ENCODE assay signal across 14 cellular contexts in genomic region chr1:230851291-230851691, GRCh38. TPM values are rescaled to one million over a fixed set of nuclear protein-coding genes. Genes with fewer than 3 reads are reported as not detected.
DNase-seq lines count a peak whose midpoint lies in the region; ATAC-seq, FAIRE-seq and TF ChIP-seq lines count a peak whose summit lies in the region.
"Had no signal": no experiment of that assay in that cellular context is flagged by ENCODE, and none has a peak within 500 bp of the region (broad histone marks: within the 10 kb centered on the region; RNA-seq: fewer than 3 reads in every experiment).

No MANE protein-coding gene starts in this region.

- dilution Hi-C loops in mammary epithelial cell (cut with HindIII; ENCODE audit: low sequenced_read_pairs): no loop called here

- ATAC-seq in lung (ENCODE audit: insufficient read depth, low FRiP score) (peak; percentile 42), upper lobe of left lung (ENCODE audit: low FRiP score in 2 of 2) (peak in 1 of 2 donors; percentile 52), mucosa of descending colon (no peak), pancreas (no peak)
- ATAC-seq: Panc1 had no signal

- no peaks in the 10 kb centered on the region for H4K20me1 ChIP-seq in mammary epithelial cell (ENCODE audit: insufficient read depth, low read length)

- H3K36me3 ChIP-seq in breast epithelium (no peaks in the 10 kb centered on the region), mammary epithelial cell (ENCODE audit: insufficient read depth, low read length) (no peaks in the 10 kb centered on the region), lung (ENCODE audit: control insufficient read depth in 2 of 2, insufficient read depth in 2 of 2, low read length in 2 of 2) (peaks cover 11% of the 10 kb centered on the region in 2 donors), upper lobe of left lung (peaks cover 0 to 31% (median 6%) of the 10 kb centered on the region in 4 donors), mucosa of descending colon (ENCODE audit: low read depth) (no peaks in the 10 kb centered on the region), pancreas (peaks cover 0 to 13% (median 0%) of the 10 kb centered on the region in 3 donors)
- H3K36me3 ChIP-seq: ovary had no signal

- H3K4me3 ChIP-seq in breast epithelium: no peak overlapping the region
- no peak overlapping the region for H3K4me3 ChIP-seq in mammary epithelial cell (replicated peaks in 1 of 3; ENCODE audit: insufficient read depth in 1 of 3, low read depth in 2 of 3, low read length in 3 of 3)
- H3K4me3 ChIP-seq in lung: no peak overlapping the region
- no peak overlapping the region for H3K4me3 ChIP-seq in upper lobe of left lung
- H3K4me3 ChIP-seq in mucosa of descending colon: no peak overlapping the region
- H3K4me3 ChIP-seq in pancreas: no peak overlapping the region
- H3K4me3 ChIP-seq: ovary had no signal

- H2AFZ ChIP-seq in mammary epithelial cell (ENCODE audit: low read depth, low read length): no peak overlapping the region

- TF ChIP-seq POLR2A in breast epithelium (IDR thresholded peaks at IDR 0.05) (no peak), upper lobe of left lung (IDR thresholded peaks at IDR 0.05) (no peak)

- peaks cover 5 to 12% of the 10 kb centered on the region in 2 donors for H3K4me1 ChIP-seq in breast epithelium
- H3K4me1 ChIP-seq in mammary epithelial cell (ENCODE audit: insufficient read depth, low read length): peaks cover 14% of the 10 kb centered on the region
- peaks cover 29 to 35% of the 10 kb centered on the region in 2 donors for H3K4me1 ChIP-seq in lung (ENCODE audit: control insufficient read depth in 2 of 2, insufficient read depth in 2 of 2, low read length in 2 of 2)
- peaks cover 25 to 45% (median 40%) of the 10 kb centered on the region in 4 donors for H3K4me1 ChIP-seq in upper lobe of left lung
- H3K4me1 ChIP-seq in mucosa of descending colon (ENCODE audit: low read depth): no peaks in the 10 kb centered on the region
- H3K4me1 ChIP-seq in pancreas: peaks cover 10 to 13% (median 10%) of the 10 kb centered on the region in 3 donors

- no peaks in the 10 kb centered on the region for H3K79me2 ChIP-seq in mammary epithelial cell (ENCODE audit: insufficient read depth, low read length)

- H3K9ac ChIP-seq in mammary epithelial cell (ENCODE audit: insufficient read depth, low read length): no peak overlapping the region

- no peak overlapping the region for H3K4me2 ChIP-seq in mammary epithelial cell (ENCODE audit: insufficient read depth, low read depth, low read length)

- in situ Hi-C loops in mammary epithelial cell (cut with MboI; ENCODE audit: low sequenced_read_pairs in 2 of 2): no loop called here

- WGBS in mammary epithelial cell (ENCODE audit: low coverage, missing lambda C conversion rate): 83% methylated on average over 1 of the region's 5 CpGs
- 57 to 74% methylated on average over 5 of the region's 5 CpGs for WGBS in lung, 2 donors
- WGBS in upper lobe of left lung, 2 donors: 65 to 66% methylated on average over 5 of the region's 5 CpGs
- WGBS in pancreas, 2 donors: 79 to 81% methylated on average over 5 of the region's 5 CpGs

- CTCF ChIA-PET in mammary epithelial cell (lab: Charles Lee; ENCODE audit: low non-redundant PET): no interaction called here

- BruUV-seq in mammary epithelial cell (replicated peaks; lab: Mats Ljungman, UMichigan): no TSS peak

- no peaks in the 10 kb centered on the region for H3K27me3 ChIP-seq in breast epithelium
- H3K27me3 ChIP-seq in mammary epithelial cell (ENCODE audit: insufficient read depth, low read length): no peaks in the 10 kb centered on the region
- H3K27me3 ChIP-seq in lung (ENCODE audit: control insufficient read depth, insufficient read depth): no peaks in the 10 kb centered on the region
- no peaks in the 10 kb centered on the region for H3K27me3 ChIP-seq in upper lobe of left lung
- H3K27me3 ChIP-seq in pancreas: no peaks in the 10 kb centered on the region
- H3K27me3 ChIP-seq: ovary had no signal

- no peaks in the 10 kb centered on the region for H3K9me3 ChIP-seq in breast epithelium
- H3K9me3 ChIP-seq in mammary epithelial cell (replicated peaks; ENCODE audit: insufficient read depth, low read length): no peaks in the 10 kb centered on the region
- peaks cover 0 to 10% of the 10 kb centered on the region in 2 donors for H3K9me3 ChIP-seq in lung (ENCODE audit: control insufficient read depth in 2 of 2, insufficient read depth in 1 of 2, low read length in 1 of 2)
- H3K9me3 ChIP-seq in upper lobe of left lung: peaks cover 0 to 7% (median 2%) of the 10 kb centered on the region in 4 donors
- H3K9me3 ChIP-seq in mucosa of descending colon: no peaks in the 10 kb centered on the region
- H3K9me3 ChIP-seq in pancreas: no peaks in the 10 kb centered on the region
- H3K9me3 ChIP-seq: ovary had no signal

- FAIRE-seq in pancreas (lab: Jason Lieb, UNC): no peak

- peak overlapping the region; percentile 83 to 85 for H3K27ac ChIP-seq in breast epithelium
- no peak overlapping the region for H3K27ac ChIP-seq in mammary epithelial cell (ENCODE audit: insufficient read depth, low read depth, low read length)
- H3K27ac ChIP-seq in lung (ENCODE audit: low read depth in 1 of 2, low read length in 1 of 2): peak overlapping the region; percentile 82 to 87
- H3K27ac ChIP-seq in upper lobe of left lung: peak overlapping the region; percentile 69 to 88 (median 78)
- H3K27ac ChIP-seq in pancreas: peak overlapping the region in 2 of 4 donors; percentile 23 to 69
- H3K27ac ChIP-seq: ovary had no signal

- intact Hi-C loops in breast epithelium (cut with DNase I; ENCODE audit: low total_unique reads) (no loop called here), mammary epithelial cell (cut with micrococcal nuclease) (no loop called here), mucosa of descending colon (cut with DNase I, micrococcal nuclease) (no loop called here), pancreas (cut with DNase I) (no loop called here)

- DNase-seq in breast epithelium (ENCODE audit: low spot score in 2 of 2): no peak
- DNase-seq in mammary epithelial cell: no peak
- DNase-seq in dedifferentiated amniotic fluid mesenchymal stem cell (ENCODE audit: extremely low spot score): peak; percentile 82
- no peak for DNase-seq in lung (ENCODE audit: low spot score)
- no peak for DNase-seq in upper lobe of left lung
- DNase-seq in NCI-H2171 treated with DMSO at 0.1 percent for 48 hours (lab: John Stamatoyannopoulos, UW): no peak
- no peak for DNase-seq in mucosa of descending colon
- DNase-seq in pancreas: no peak
- DNase-seq: 8988T; activated T-cell treated with anti-CD3 and anti-CD28 coated beads, Interleukin-2, amount 50 U/mL, for 48 hours; hippocampal formation; NCI-H2107; ovary had no signal

- no peak for TF ChIP-seq EP300 in upper lobe of left lung (IDR thresholded peaks at IDR 0.05)

- TF ChIP-seq CTCF in breast epithelium (IDR thresholded peaks at IDR 0.05) (no peak), mammary epithelial cell (conservative IDR thresholded peaks at IDR 0.05 in 1 of 2, IDR thresholded peaks at IDR 0.05 in 1 of 2; ENCODE audit: extremely low read depth in 1 of 2, insufficient read depth in 1 of 2, low read depth in 1 of 2, low read length in 2 of 2) (no peak), lung (IDR thresholded peaks at IDR 0.05; ENCODE audit: control extremely low read depth, extremely low read depth) (no peak), upper lobe of left lung (IDR thresholded peaks at IDR 0.05) (no peak), mucosa of descending colon (IDR thresholded peaks at IDR 0.05) (no peak), pancreas (IDR thresholded peaks at IDR 0.05) (no peak)

RNA-seq across cellular contexts. Expression of gene C1orf198, which starts 17.0 kb away (rescaled TPM):
- total RNA-seq in breast epithelium (100 to 1,000 TPM in 2 of 3 donors, 10 to 100 TPM in 1; 63.6 to 138 (median 124) TPM), mammary epithelial cell (10 to 100 TPM in 1 of 2 donors, 1 to 10 TPM in 1; 8.8 to 25.7 TPM), lung (100 to 1,000 TPM in 1 of 2 donors, 10 to 100 TPM in 1; 51.9 to 109 TPM), upper lobe of left lung (100 to 1,000 TPM in 5 of 6 donors, 10 to 100 TPM in 1; 51.3 to 241 (median 125) TPM), mucosa of descending colon (10 to 100 TPM in 2 of 3 donors, 1 to 10 TPM in 1; 9.8 to 35.9 (median 15.5) TPM), pancreas (10 to 100 TPM; 17.7 to 35.3 (median 22.2) TPM)
- polyA plus RNA-seq in mammary epithelial cell (6.7 TPM), lung (10 to 100 TPM; 25.8 to 47.5 TPM), pancreas (10 to 100 TPM; 16.5 to 19.4 TPM)
- polyA minus RNA-seq in mammary epithelial cell: 21.9 TPM
